14 cellular contexts compared by ENCODE assay signal in genomic region chr2:227450196-227450851, GRCh38. TPM values are rescaled to one million over a fixed set of nuclear protein-coding genes. Genes with fewer than 3 reads are reported as not detected.
DNase-seq lines count a peak whose midpoint lies in the region; ATAC-seq, FAIRE-seq and TF ChIP-seq lines count a peak whose summit lies in the region.
"Had no signal": no experiment of that assay in that cellular context is flagged by ENCODE, and none has a peak within 500 bp of the region (broad histone marks: within the 10 kb centered on the region; RNA-seq: fewer than 3 reads in every experiment).

No MANE protein-coding gene starts in this region.

- no peak overlapping the region for H3K27ac Mint-ChIP-seq in activated CD8-positive, alpha-beta T cell treated with anti-CD3 and anti-CD28 coated beads, Interleukin-2, amount 10 ng/mL, durations not matched to agents 7 days and 5 days
- H3K27ac Mint-ChIP-seq: mesothelial cell of epicardium had no signal

- no peaks in the 10 kb centered on the region for H3K36me3 ChIP-seq in body of pancreas (replicated peaks in 1 of 2; ENCODE audit: insufficient read depth in 1 of 2, low read depth in 2 of 2)
- no peaks in the 10 kb centered on the region for H3K36me3 ChIP-seq in lower lobe of right lung
- no peaks in the 10 kb centered on the region for H3K36me3 ChIP-seq in thyroid gland

- H3K4me3 ChIP-seq in A549 (no peak overlapping the region), body of pancreas (no peak overlapping the region), lower lobe of right lung (no peak overlapping the region), thyroid gland (replicated peaks in 1 of 3) (no peak overlapping the region)

- H3K9me3 Mint-ChIP-seq in activated CD8-positive, alpha-beta T cell treated with anti-CD3 and anti-CD28 coated beads, Interleukin-2, amount 10 ng/mL, durations not matched to agents 7 days and 5 days (ENCODE audit: insufficient read depth), result no peaks in the 10 kb centered on the region
- H3K9me3 Mint-ChIP-seq: mesothelial cell of epicardium had no signal

- ATAC-seq in A549, result peak; percentile 34 to 49; a peak in 5 of 6 replicates
- ATAC-seq in body of pancreas, result peak; percentile 56
- ATAC-seq in lower lobe of right lung, result peak; percentile 13 to 54
- no peak for ATAC-seq in activated CD8-positive, alpha-beta T cell treated with anti-CD3 and anti-CD28 coated beads, Interleukin-2, amount 10 ng/mL, durations not matched to agents 7 days and 5 days

- DNase-seq in A549 (ENCODE audit: low read depth in 1 of 2, low spot score in 1 of 2), result peak in 1 of 2 experiments; percentile 40
- DNase-seq in GM12891 (ENCODE audit: insufficient read length, low spot score), result no peak
- no peak for DNase-seq in body of pancreas
- no peak for DNase-seq in lower lobe of right lung
- DNase-seq in H54 (ENCODE audit: insufficient read length, low spot score), result no peak
- no peak for DNase-seq in activated CD8-positive, alpha-beta T cell treated with anti-CD3 and anti-CD28 coated beads, Interleukin-2, amount 10 ng/mL, durations not matched to agents 7 days and 5 days
- no peak for DNase-seq in NCI-H2171 (lab: John Stamatoyannopoulos, UW)
- DNase-seq in thyroid gland, result no peak
- DNase-seq: activated naive CD4-positive, alpha-beta T cell; DMS153; NCI-H187 treated with DMSO at 0.1 percent for 48 hours had no signal

- no peak overlapping the region for H3K4me3 Mint-ChIP-seq in activated CD8-positive, alpha-beta T cell treated with anti-CD3 and anti-CD28 coated beads, Interleukin-2, amount 10 ng/mL, durations not matched to agents 7 days and 5 days
- H3K4me3 Mint-ChIP-seq: mesothelial cell of epicardium had no signal

- no peak; a peak in 1 of 5 replicates for TF ChIP-seq RAD21 in A549 (conservative IDR thresholded peaks at IDR 0.05 in 1 of 2, IDR thresholded peaks at IDR 0.05 in 1 of 2)

- FAIRE-seq in A549 (lab: Jason Lieb, UNC), result no peak
- FAIRE-seq in GM12891 (lab: Jason Lieb, UNC), result peak; percentile 43
- FAIRE-seq in H54 (lab: Jason Lieb, UNC), result no peak
- FAIRE-seq: astrocyte had no signal

- peak; percentile 31 to 46; a peak in 1 of 5 replicates for TF ChIP-seq EP300 in A549 (IDR thresholded peaks at IDR 0.05)

- WGBS in A549 (ENCODE audit: missing lambda C conversion rate), result 8% methylated on average over 7 of the region's 7 CpGs
- 18 to 25% methylated on average over 7 of the region's 7 CpGs for WGBS in body of pancreas, 2 donors
- WGBS in thyroid gland, 2 donors, result 50 to 61% methylated on average over 7 of the region's 7 CpGs

- TF ChIP-seq CTCF in A549 (IDR thresholded peaks at IDR 0.05), result no peak
- no peak for TF ChIP-seq CTCF in body of pancreas (IDR thresholded peaks at IDR 0.05)
- TF ChIP-seq CTCF in lower lobe of right lung (IDR thresholded peaks at IDR 0.05), result no peak
- TF ChIP-seq CTCF in thyroid gland (IDR thresholded peaks at IDR 0.05), result no peak

- H3K27me3 Mint-ChIP-seq in activated CD8-positive, alpha-beta T cell treated with anti-CD3 and anti-CD28 coated beads, Interleukin-2, amount 10 ng/mL, durations not matched to agents 7 days and 5 days (ENCODE audit: low read depth), result peaks cover 3% of the 10 kb centered on the region

- H3K4me1 Mint-ChIP-seq in activated CD8-positive, alpha-beta T cell treated with anti-CD3 and anti-CD28 coated beads, Interleukin-2, amount 10 ng/mL, durations not matched to agents 7 days and 5 days (ENCODE audit: low read depth), result peaks cover 3% of the 10 kb centered on the region

- peaks cover 75% of the 10 kb centered on the region for H3K4me1 ChIP-seq in A549
- peaks cover 23% of the 10 kb centered on the region for H3K4me1 ChIP-seq in body of pancreas
- peaks cover 21% of the 10 kb centered on the region for H3K4me1 ChIP-seq in lower lobe of right lung
- H3K4me1 ChIP-seq in thyroid gland, result no peaks in the 10 kb centered on the region

- H3K27me3 ChIP-seq in body of pancreas (no peaks in the 10 kb centered on the region), lower lobe of right lung (ENCODE audit: low read depth) (no peaks in the 10 kb centered on the region), thyroid gland (no peaks in the 10 kb centered on the region)

- CTCF ChIA-PET in A549 (lab: Yijun Ruan, JAX), result interaction anchor here (0.7 to 1.3 kb wide), 3 partner anchors 42 to 316 kb away, joined by 3 to 5 read pairs (median 3); no protein-coding TSS in a partner anchor
- CTCF ChIA-PET in activated CD8-positive, alpha-beta T cell treated with anti-CD3 and anti-CD28 coated beads, Interleukin-2, amount 10 ng/mL, durations not matched to agents 7 days and 5 days (lab: Charles Lee), result interaction anchor here (0.7 kb wide), 1 partner anchor 21 kb away, joined by 3 read pairs; no protein-coding TSS in a partner anchor

- H3K36me3 Mint-ChIP-seq in activated CD8-positive, alpha-beta T cell treated with anti-CD3 and anti-CD28 coated beads, Interleukin-2, amount 10 ng/mL, durations not matched to agents 7 days and 5 days (ENCODE audit: low read depth), result no peaks in the 10 kb centered on the region
- H3K36me3 Mint-ChIP-seq: mesothelial cell of epicardium had no signal

- peak overlapping the region; percentile 68 for H3K4me2 ChIP-seq in A549

- no peaks in the 10 kb centered on the region for H3K9me3 ChIP-seq in A549
- no peaks in the 10 kb centered on the region for H3K9me3 ChIP-seq in body of pancreas
- no peaks in the 10 kb centered on the region for H3K9me3 ChIP-seq in lower lobe of right lung
- no peaks in the 10 kb centered on the region for H3K9me3 ChIP-seq in thyroid gland

- intact Hi-C loops in body of pancreas (cut with DNase I), result no loop called here
- intact Hi-C loops in lower lobe of right lung (cut with DNase I), result no loop called here
- intact Hi-C loops in thyroid gland (cut with DNase I), result no loop called here

- TF ChIP-seq POLR2A in A549 (IDR thresholded peaks at IDR 0.05; ENCODE audit: low read length) (no peak), GM12891 (IDR thresholded peaks at IDR 0.05; ENCODE audit: low read depth, low read length) (no peak), body of pancreas (IDR thresholded peaks at IDR 0.05) (no peak), H54 (IDR thresholded peaks at IDR 0.05; ENCODE audit: low read depth, low read length) (no peak), thyroid gland (IDR thresholded peaks at IDR 0.05) (no peak)

- POLR2A ChIA-PET in A549 (lab: Yijun Ruan, JAX), result interaction anchor here (0.6 kb wide), 1 partner anchor 89 kb away, joined by 4 read pairs; no protein-coding TSS in a partner anchor
- POLR2A ChIA-PET in activated CD8-positive, alpha-beta T cell treated with anti-CD3 and anti-CD28 coated beads, Interleukin-2, amount 10 ng/mL, durations not matched to agents 7 days and 5 days (lab: Charles Lee), result no interaction called here

- H3K27ac ChIP-seq in A549 (peak overlapping the region; percentile 95 to 96), body of pancreas (peak overlapping the region in 3 of 4 donors; percentile 36 to 64 (median 51)), lower lobe of right lung (peak overlapping the region; percentile 20), thyroid gland (no peak overlapping the region)
- H3K27ac ChIP-seq: epithelial cell of prostate had no signal

TF ChIP-seq in A549, 52 proteins besides CTCF, POLR2A, EP300 and RAD21 (continues in another document):
- TF ChIP-seq ESRRA (IDR thresholded peaks at IDR 0.05; ENCODE audit: borderline replicate concordance, low read length) (no peak), ATOH8 (CRISPR knock-in tag; IDR thresholded peaks at IDR 0.05; ENCODE audit: low read depth) (0 out of 2 replicates have a peak, but pooled peaks have one; percentile 21), HOXB13 (CRISPR knock-in tag; IDR thresholded peaks at IDR 0.05; ENCODE audit: low read depth) (no peak), CHD4 (IDR thresholded peaks at IDR 0.05; ENCODE audit: borderline replicate concordance) (no peak), HOXB5 (CRISPR knock-in tag; IDR thresholded peaks at IDR 0.05) (no peak), HDAC2 (IDR thresholded peaks at IDR 0.05) (no peak), HEYL (CRISPR knock-in tag; IDR thresholded peaks at IDR 0.05) (no peak), SREBF2 (IDR thresholded peaks at IDR 0.05) (no peak)

TF ChIP-seq in GM12891, 5 proteins besides CTCF, POLR2A, EP300 and RAD21:
- TF ChIP-seq POLR2AphosphoS5 (IDR thresholded peaks at IDR 0.05; ENCODE audit: low read depth, low read length), result no peak
- no peak for TF ChIP-seq POU2F2 (IDR thresholded peaks at IDR 0.05; ENCODE audit: low read depth, low read length)
- no peak for TF ChIP-seq SPI1 (IDR thresholded peaks at IDR 0.05; ENCODE audit: low read depth, low read length)

RNA-seq across cellular contexts. Expression of gene AGFG1, which starts 21.6 kb away (rescaled TPM):
- polyA plus RNA-seq in A549 (2011; rRNA removed), result 384 and 415 TPM in 2 replicates
- polyA plus RNA-seq in A549 (2012; cell fraction: cytosol; rRNA removed), result 107 and 152 TPM in 2 replicates
- polyA plus RNA-seq in A549 (2012; cell fraction: nucleus; rRNA removed), result 116 and 183 TPM in 2 replicates
- 96.9 to 104 TPM (median 100 TPM) in 3 replicates for polyA plus RNA-seq in A549 (2017; fragmentation: RNase III; extraction: RNeasy Plus Mini Kit Qiagen cat#74134 plus additional on column Dnase treatment)
- polyA minus RNA-seq in A549 (2011; rRNA and poly(A)+ RNA removed), result 677 and 730 TPM in 2 replicates
- polyA plus RNA-seq in GM12891 (2012; ENCODE audit: low read depth, missing spikeins), result 46.8 TPM
- total RNA-seq in body of pancreas, result 10 to 100 TPM; 10.2 to 16.1 TPM
- 100 TPM for total RNA-seq in lower lobe of right lung
- 10 to 100 TPM; 65.6 to 71.2 TPM for total RNA-seq in activated CD8-positive, alpha-beta T cell treated with anti-CD3 and anti-CD28 coated beads, Interleukin-2, amount 10 ng/mL, durations not matched to agents 7 days and 5 days
- 10 to 100 TPM; 50.0 to 69.2 (median 58.9) TPM for total RNA-seq in thyroid gland

Comparison
In these comparisons a context has a peak if more than half of its experiments do, and no peak if none do; other contexts are left out.
1. H3K27ac ChIP-seq: peak in A549 (2 of 2), body of pancreas (3 of 4) and lower lobe of right lung (single experiment); none in thyroid gland (0 of 3).